In the genomic region with DNA sequence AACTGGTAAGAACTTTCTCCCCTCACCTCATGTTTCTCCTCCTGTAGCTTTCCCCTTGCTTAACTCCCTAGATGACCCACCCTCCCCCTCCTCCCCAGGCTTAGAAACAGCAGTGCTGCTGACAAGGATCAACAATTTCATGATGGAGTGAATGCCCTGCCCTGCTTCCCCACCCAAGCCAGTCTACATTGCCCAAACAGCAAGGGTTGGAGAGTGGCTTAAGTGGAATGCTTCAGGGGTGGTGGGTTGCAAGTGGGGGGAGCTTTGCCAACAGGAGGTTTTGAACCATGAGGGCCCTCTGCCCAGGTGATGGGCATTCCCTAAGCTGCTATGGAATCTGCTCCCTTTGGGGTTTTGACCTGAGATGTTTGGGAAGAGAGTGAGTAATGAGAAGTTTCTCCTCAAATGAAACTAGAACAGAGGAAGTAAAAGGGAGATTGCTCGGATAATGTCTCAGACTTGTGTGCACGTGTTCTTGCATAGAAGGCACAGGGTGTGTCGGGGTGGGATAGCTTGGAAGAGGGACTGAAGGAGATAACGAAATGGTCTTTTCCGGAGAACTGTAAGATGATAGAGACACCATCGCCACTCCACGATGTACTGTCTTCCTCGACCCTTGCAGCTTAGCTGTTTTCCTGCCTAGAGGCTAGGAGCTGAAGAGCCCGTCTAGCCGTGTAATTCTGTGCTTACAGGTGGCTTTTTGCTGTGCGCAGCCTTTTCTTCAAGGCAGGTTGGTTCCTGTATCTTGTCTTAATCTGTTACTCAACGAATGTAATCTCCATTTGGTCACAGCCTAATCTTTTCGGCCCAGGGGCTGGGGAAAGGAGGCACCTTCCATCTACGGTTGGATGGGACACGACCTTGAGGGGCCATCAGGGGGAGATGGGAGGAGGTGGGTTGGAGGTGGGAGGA, we compare ENCODE assay signal across 8 cellular contexts. TPM values are rescaled to one million over a fixed set of nuclear protein-coding genes. Genes with fewer than 3 reads are reported as not detected.
DNase-seq lines count a peak whose midpoint lies in the region; ATAC-seq and TF ChIP-seq lines count a peak whose summit lies in the region.

No MANE protein-coding gene starts in this region.

- no peaks in the 10 kb centered on the region for H3K9me3 Mint-ChIP-seq in activated CD8-positive, alpha-beta memory T cell treated with anti-CD3 and anti-CD28 coated beads, Interleukin-2, amount 10 ng/mL, durations not matched to agents 7 days and 5 days (ENCODE audit: low read depth)

- H3K4me3 ChIP-seq in WI38 (ENCODE audit: low read depth, low read length) (peak overlapping the region; percentile 64), right cardiac atrium (ENCODE audit: low read length) (peak overlapping the region; percentile 53), suprapubic skin (peak overlapping the region; percentile 60)

- TF ChIP-seq EP300 in suprapubic skin (IDR thresholded peaks at IDR 0.05) = no peak

- H3K27me3 Mint-ChIP-seq in activated CD8-positive, alpha-beta memory T cell treated with anti-CD3 and anti-CD28 coated beads, Interleukin-2, amount 10 ng/mL, durations not matched to agents 7 days and 5 days = no peaks in the 10 kb centered on the region

- WGBS in right cardiac atrium = 54% methylated on average over 15 of the region's 15 CpGs
- WGBS in suprapubic skin = 58% methylated on average over 15 of the region's 15 CpGs

- H3K4me1 ChIP-seq in right cardiac atrium (ENCODE audit: control insufficient read depth, insufficient read depth, low read length) (peaks cover 3% of the 10 kb centered on the region), suprapubic skin (peaks cover 9% of the 10 kb centered on the region)

- intact Hi-C loops in right cardiac atrium (cut with DNase I) = no loop called here

- no peak for TF ChIP-seq POLR2A in suprapubic skin (IDR thresholded peaks at IDR 0.05)

- peak overlapping the region; percentile 88 for H3K4me3 Mint-ChIP-seq in activated CD8-positive, alpha-beta memory T cell treated with anti-CD3 and anti-CD28 coated beads, Interleukin-2, amount 10 ng/mL, durations not matched to agents 7 days and 5 days

- H3K36me3 Mint-ChIP-seq in activated CD8-positive, alpha-beta memory T cell treated with anti-CD3 and anti-CD28 coated beads, Interleukin-2, amount 10 ng/mL, durations not matched to agents 7 days and 5 days = no peaks in the 10 kb centered on the region

- peak overlapping the region; percentile 91 for H3K27ac Mint-ChIP-seq in activated CD8-positive, alpha-beta memory T cell treated with anti-CD3 and anti-CD28 coated beads, Interleukin-2, amount 10 ng/mL, durations not matched to agents 7 days and 5 days

- CTCF ChIA-PET in activated CD8-positive, alpha-beta memory T cell treated with anti-CD3 and anti-CD28 coated beads, Interleukin-2, amount 10 ng/mL, durations not matched to agents 7 days and 5 days (lab: Charles Lee) = interaction anchor here (0.6 to 4.1 kb wide), 8 partner anchors 10 to 403 kb away, joined by 3 to 26 read pairs (median 4); a partner anchor contains a TSS

- ATAC-seq in activated CD8-positive, alpha-beta memory T cell treated with anti-CD3 and anti-CD28 coated beads, Interleukin-2, amount 10 ng/mL, durations not matched to agents 7 days and 5 days = no peak
- ATAC-seq in right cardiac atrium (no peak), HG03565 (IDR thresholded peaks at IDR 0.05; ENCODE audit: unreplicated experiment) (no peak)

- H3K4me1 Mint-ChIP-seq in activated CD8-positive, alpha-beta memory T cell treated with anti-CD3 and anti-CD28 coated beads, Interleukin-2, amount 10 ng/mL, durations not matched to agents 7 days and 5 days = peaks cover 30% of the 10 kb centered on the region

- H3K36me3 ChIP-seq in suprapubic skin = no peaks in the 10 kb centered on the region

- H3K27me3 ChIP-seq in right cardiac atrium (ENCODE audit: control insufficient read depth, insufficient read depth) = no peaks in the 10 kb centered on the region
- H3K27me3 ChIP-seq in suprapubic skin = no peaks in the 10 kb centered on the region

- no peak for TF ChIP-seq CTCF in WI38 (IDR thresholded peaks at IDR 0.05; ENCODE audit: low read depth, low read length)
- no peak for TF ChIP-seq CTCF in suprapubic skin (IDR thresholded peaks at IDR 0.05)

- no peak for DNase-seq in activated CD8-positive, alpha-beta memory T cell treated with anti-CD3 and anti-CD28 coated beads, Interleukin-2, amount 10 ng/mL, durations not matched to agents 7 days and 5 days
- no peak for DNase-seq in activated CD8-positive, alpha-beta memory T cell treated with anti-CD3 and anti-CD28 coated beads for 24 hours
- DNase-seq in right cardiac atrium (no peak), suprapubic skin (ENCODE audit: low spot score in 2 of 2) (no peak), NCI-H1105 (lab: John Stamatoyannopoulos, UW) (no peak), OCI-M2 (lab: John Stamatoyannopoulos, UW; ENCODE audit: unreplicated experiment) (no peak)

- H3K9me3 ChIP-seq in right cardiac atrium (ENCODE audit: control insufficient read depth, low read length) = no peaks in the 10 kb centered on the region
- H3K9me3 ChIP-seq in suprapubic skin = no peaks in the 10 kb centered on the region

- no peak overlapping the region for H3K27ac ChIP-seq in right cardiac atrium (ENCODE audit: low read length)
- H3K27ac ChIP-seq in suprapubic skin = peak overlapping the region; percentile 69

RNA-seq across cellular contexts. Expression of a gene that starts 10.1 kb away (rescaled TPM):
- under 1 TPM in 1 of 2 experiments, not detected in 1; 0.26 TPM for total RNA-seq in activated CD8-positive, alpha-beta memory T cell treated with anti-CD3 and anti-CD28 coated beads, Interleukin-2, amount 10 ng/mL, durations not matched to agents 7 days and 5 days
- total RNA-seq in right cardiac atrium (not detected), suprapubic skin (10 to 100 TPM; 15.8 to 68.7 (median 44.7) TPM)
- not detected for polyA plus RNA-seq in right cardiac atrium

RNA-seq across cellular contexts. Expression of a gene that starts 11.4 kb away (rescaled TPM):
- 10 to 100 TPM; 39.6 to 48.8 TPM for total RNA-seq in activated CD8-positive, alpha-beta memory T cell treated with anti-CD3 and anti-CD28 coated beads, Interleukin-2, amount 10 ng/mL, durations not matched to agents 7 days and 5 days
- 10 to 100 TPM; 11.9 to 20.8 (median 15.7) TPM for total RNA-seq in right cardiac atrium
- polyA plus RNA-seq in right cardiac atrium = 7.3 TPM
- 10 to 100 TPM; 12.8 to 42.1 (median 26.7) TPM for total RNA-seq in suprapubic skin

Comparison
In these comparisons a context has a peak if more than half of its experiments do, and no peak if none do; other contexts are left out.
1. RNA of a gene that starts 10.1 kb away (total RNA-seq): 15.8 to 68.7 TPM in suprapubic skin; 0.26 TPM in activated CD8-positive, alpha-beta memory T cell treated with anti-CD3 and anti-CD28 coated beads, Interleukin-2, amount 10 ng/mL, durations not matched to agents 7 days and 5 days and not detected in right cardiac atrium; every median in the first group is over 10 times any median in the second.
2. Peak in every context shown above with its lines, with median percentiles within 50 percentile points of each other: H3K4me3 ChIP-seq.